1 cellular context compared by ENCODE assay signal in genomic region chr1:153422450-153423068, GRCh38.
A peak's percentile ranks its signal among the peaks of the same experiment; 100 is the strongest.
TF ChIP-seq lines count a peak whose summit lies in the region.

No MANE protein-coding gene starts in this region.

TF ChIP-seq in K562, 482 proteins besides CTCF, POLR2A, EP300 and RAD21 (continues in another document):
- TF ChIP-seq ZBED1 (IDR thresholded peaks at IDR 0.05) (no peak), DMBX1 (CRISPR knock-in tag; IDR thresholded peaks at IDR 0.05; ENCODE audit: borderline replicate concordance) (peak; percentile 62; the same call in 1 of the 2 replicates), ZBTB40 (IDR thresholded peaks at IDR 0.05) (peak; percentile 35; the same call in 1 of the 2 replicates), ZBTB40 (CRISPR knock-in tag; IDR thresholded peaks at IDR 0.05) (no peak), ZBTB33 (CRISPR knock-in tag; IDR thresholded peaks at IDR 0.05) (0 out of 2 replicates have a peak, but pooled peaks have one; percentile 28), ZFX (CRISPR knock-in tag; IDR thresholded peaks at IDR 0.05) (no peak), ZNF395 (CRISPR knock-in tag; IDR thresholded peaks at IDR 0.05) (peak; percentile 55; the same call in 1 of the 2 replicates), AFF1 (IDR thresholded peaks at IDR 0.05; ENCODE audit: low read depth in 1 of 2, partially characterized antibody in 2 of 2) (peak in 1 of 2 experiments; percentile 95), JUN (IDR thresholded peaks at IDR 0.05; ENCODE audit: borderline replicate concordance, low read depth, low read length) (peak; percentile 54), JUN (CRISPR knock-in tag; IDR thresholded peaks at IDR 0.05; ENCODE audit: borderline replicate concordance) (no peak), ZNF140 (CRISPR knock-in tag; IDR thresholded peaks at IDR 0.05) (no peak), CHAMP1 (IDR thresholded peaks at IDR 0.05) (peak; percentile 30; the same call in 1 of the 2 replicates), ATF6 (CRISPR knock-in tag; IDR thresholded peaks at IDR 0.05) (0 out of 2 replicates have a peak, but pooled peaks have one; percentile 54), VEZF1 (CRISPR knock-in tag; IDR thresholded peaks at IDR 0.05) (peak; percentile 28; the same call in 1 of the 2 replicates), HDAC2 (IDR thresholded peaks at IDR 0.05) (peak; percentile 47; the same call in 1 of the 2 replicates), ZNF316 (IDR thresholded peaks at IDR 0.05) (no peak), TRIM25 (IDR thresholded peaks at IDR 0.05; ENCODE audit: borderline replicate concordance) (no peak), CREB1 (IDR thresholded peaks at IDR 0.05) (peak; percentile 73), CREB1 (CRISPR knock-in tag; IDR thresholded peaks at IDR 0.05) (peak; percentile 87), HOMEZ (CRISPR knock-in tag; IDR thresholded peaks at IDR 0.05) (no peak), ZNF766 (CRISPR knock-in tag; conservative IDR thresholded peaks at IDR 0.05) (peak; percentile 58; the same call in 1 of the 2 replicates), CREM (IDR thresholded peaks at IDR 0.05; ENCODE audit: low read depth) (peak; percentile 98), FOSL1 (tag; conservative IDR thresholded peaks at IDR 0.05) (0 out of 2 replicates have a peak, but pooled peaks have one; percentile 24), MIER1 (IDR thresholded peaks at IDR 0.05; ENCODE audit: low read depth) (peak; percentile 97)
